In genomic region chr11:14642873-14643696, GRCh38 we compare ENCODE assay signal across 1 cellular context.
TF ChIP-seq lines count a peak whose summit lies in the region.

No MANE protein-coding gene starts in this region.

TF ChIP-seq in K562, 482 proteins besides CTCF, POLR2A, EP300 and RAD21 (continued from another document and continues in another):
- TF ChIP-seq JUNB (CRISPR knock-in tag; conservative IDR thresholded peaks at IDR 0.05), result no peak
- no peak for TF ChIP-seq CBX5 (IDR thresholded peaks at IDR 0.05; ENCODE audit: borderline replicate concordance, low read depth)
- TF ChIP-seq ZFP36 (IDR thresholded peaks at IDR 0.05; ENCODE audit: low read depth, low read length, partially characterized antibody), result no peak
- TF ChIP-seq ATF7 (IDR thresholded peaks at IDR 0.05), result no peak
- no peak for TF ChIP-seq ZNF518B (CRISPR knock-in tag; IDR thresholded peaks at IDR 0.05)
- TF ChIP-seq SAP30 (IDR thresholded peaks at IDR 0.05; ENCODE audit: borderline replicate concordance, insufficient read depth, low read depth, low read length, poor library complexity, severe bottlenecking), result no peak
- TF ChIP-seq ZBTB34 (CRISPR knock-in tag; IDR thresholded peaks at IDR 0.05), result no peak; the same call in 1 of the 2 replicates
- no peak for TF ChIP-seq ARID1B (IDR thresholded peaks at IDR 0.05)
- TF ChIP-seq PATZ1 (CRISPR knock-in tag; IDR thresholded peaks at IDR 0.05; ENCODE audit: borderline replicate concordance), result peak; percentile 38; the same call in 1 of the 2 replicates
- no peak for TF ChIP-seq ZNF77 (CRISPR knock-in tag; IDR thresholded peaks at IDR 0.05)
- TF ChIP-seq DNMT1 (IDR thresholded peaks at IDR 0.05), result no peak
- no peak for TF ChIP-seq NFATC3 (IDR thresholded peaks at IDR 0.05)
- TF ChIP-seq CBX2 (IDR thresholded peaks at IDR 0.05; ENCODE audit: insufficient read depth, low read length, poor library complexity, severe bottlenecking), result no peak
- TF ChIP-seq ZBTB8A (IDR thresholded peaks at IDR 0.05; ENCODE audit: partially characterized antibody), result no peak
- peak; percentile 5 for TF ChIP-seq PRPF4 (IDR thresholded peaks at IDR 0.05; ENCODE audit: insufficient read depth, low read depth, low read length, poor library complexity, severe bottlenecking)
- no peak for TF ChIP-seq ZNF551 (CRISPR knock-in tag; IDR thresholded peaks at IDR 0.05)
- TF ChIP-seq GABPA (tag; conservative IDR thresholded peaks at IDR 0.05; ENCODE audit: low read depth), result no peak; the same call in 1 of the 2 replicates
- TF ChIP-seq SMARCC2 (IDR thresholded peaks at IDR 0.05; ENCODE audit: low read depth), result no peak
- TF ChIP-seq ZNF696 (CRISPR knock-in tag; conservative IDR thresholded peaks at IDR 0.05), result no peak
- TF ChIP-seq GMEB1 (CRISPR knock-in tag; IDR thresholded peaks at IDR 0.05), result peak; percentile 39; the same call in 1 of the 2 replicates
- TF ChIP-seq NFRKB (IDR thresholded peaks at IDR 0.05; ENCODE audit: low read depth), result no peak; the same call in 1 of the 2 replicates
- no peak for TF ChIP-seq ZNF780A (CRISPR knock-in tag; IDR thresholded peaks at IDR 0.05)
- no peak for TF ChIP-seq MTA3 (IDR thresholded peaks at IDR 0.05; ENCODE audit: borderline replicate concordance)
- no peak for TF ChIP-seq HDAC6 (IDR thresholded peaks at IDR 0.05; ENCODE audit: low read depth, low read length)
- no peak for TF ChIP-seq CHAMP1 (IDR thresholded peaks at IDR 0.05)
- TF ChIP-seq FOXA3 (CRISPR knock-in tag; conservative IDR thresholded peaks at IDR 0.05 in 1 of 2, IDR thresholded peaks at IDR 0.05 in 1 of 2), result no peak
- TF ChIP-seq STAT5A (IDR thresholded peaks at IDR 0.05; ENCODE audit: borderline replicate concordance, low read length), result no peak
- no peak for TF ChIP-seq NELFE (IDR thresholded peaks at IDR 0.05; ENCODE audit: insufficient read depth, insufficient read length)
- no peak for TF ChIP-seq NFIC (IDR thresholded peaks at IDR 0.05)
- TF ChIP-seq ZKSCAN3 (CRISPR knock-in tag; IDR thresholded peaks at IDR 0.05), result no peak
- TF ChIP-seq ERF (CRISPR knock-in tag; IDR thresholded peaks at IDR 0.05), result peak; percentile 34; the same call in 1 of the 2 replicates
- TF ChIP-seq SRSF9 (IDR thresholded peaks at IDR 0.05; ENCODE audit: borderline replicate concordance, low read depth, low read length), result no peak
- TF ChIP-seq ZFX (CRISPR knock-in tag; IDR thresholded peaks at IDR 0.05), result peak; percentile 52; the same call in 1 of the 2 replicates
- peak; percentile 11; the same call in 1 of the 2 replicates for TF ChIP-seq TEAD4 (IDR thresholded peaks at IDR 0.05; ENCODE audit: low read length)
- no peak for TF ChIP-seq TEAD4 (CRISPR knock-in tag; IDR thresholded peaks at IDR 0.05; ENCODE audit: borderline replicate concordance)
- TF ChIP-seq MECOM (CRISPR knock-in tag; IDR thresholded peaks at IDR 0.05), result peak; percentile 74
- no peak for TF ChIP-seq ZNF384 (IDR thresholded peaks at IDR 0.05; ENCODE audit: low read depth, low read length)
- no peak for TF ChIP-seq ELK3 (CRISPR knock-in tag; IDR thresholded peaks at IDR 0.05)
- TF ChIP-seq ARNT (IDR thresholded peaks at IDR 0.05), result no peak
- TF ChIP-seq RBM15 (IDR thresholded peaks at IDR 0.05; ENCODE audit: insufficient read depth, low read length), result no peak
- TF ChIP-seq ZNF324 (CRISPR knock-in tag; IDR thresholded peaks at IDR 0.05), result no peak
- no peak for TF ChIP-seq TFE3 (CRISPR knock-in tag; IDR thresholded peaks at IDR 0.05)
- no peak for TF ChIP-seq ZNF717 (CRISPR knock-in tag; IDR thresholded peaks at IDR 0.05)
- TF ChIP-seq CAMTA2 (CRISPR knock-in tag; conservative IDR thresholded peaks at IDR 0.05), result no peak
- no peak for TF ChIP-seq DDX20 (tag; IDR thresholded peaks at IDR 0.05; ENCODE audit: low read depth)
- no peak for TF ChIP-seq POLR3A (IDR thresholded peaks at IDR 0.05; ENCODE audit: borderline replicate concordance, extremely low read depth, insufficient read depth, insufficient read length)
- TF ChIP-seq TFAM (CRISPR knock-in tag; conservative IDR thresholded peaks at IDR 0.05), result no peak
- 0 out of 2 replicates have a peak, but pooled peaks have one; percentile 29 for TF ChIP-seq ZNF224 (CRISPR knock-in tag; IDR thresholded peaks at IDR 0.05)
- no peak for TF ChIP-seq SETDB1 (IDR thresholded peaks at IDR 0.05; ENCODE audit: low read length)
- 0 out of 2 replicates have a peak, but pooled peaks have one; percentile 17 for TF ChIP-seq NR2C2 (CRISPR knock-in tag; IDR thresholded peaks at IDR 0.05)
- peak; percentile 38; the same call in 1 of the 2 replicates for TF ChIP-seq NR2C2 (tag; IDR thresholded peaks at IDR 0.05)
- TF ChIP-seq NONO (IDR thresholded peaks at IDR 0.05; ENCODE audit: low read depth in 2 of 2, low read length in 1 of 2), result no peak
- no peak for TF ChIP-seq CCAR2 (IDR thresholded peaks at IDR 0.05; ENCODE audit: low read depth, low read length)
- no peak for TF ChIP-seq BRD4 (IDR thresholded peaks at IDR 0.05)
- TF ChIP-seq ILF3 (IDR thresholded peaks at IDR 0.05; ENCODE audit: borderline replicate concordance), result no peak
- TF ChIP-seq RFX1 (IDR thresholded peaks at IDR 0.05), result no peak
- TF ChIP-seq CBX3 (IDR thresholded peaks at IDR 0.05; ENCODE audit: borderline replicate concordance in 1 of 2, low read length in 2 of 2), result peak in 1 of 2 experiments; percentile 67; a peak in 1 of 3 replicates
- peak; percentile 32 to 66 for TF ChIP-seq TEAD1 (CRISPR knock-in tag; IDR thresholded peaks at IDR 0.05)
- TF ChIP-seq ELF4 (CRISPR knock-in tag; IDR thresholded peaks at IDR 0.05), result no peak
- TF ChIP-seq PHF20 (IDR thresholded peaks at IDR 0.05; ENCODE audit: partially characterized antibody), result no peak
- TF ChIP-seq ZNF239 (CRISPR knock-in tag; IDR thresholded peaks at IDR 0.05), result peak; percentile 33; the same call in 1 of the 2 replicates
